In genomic region chr17:81713556-81714411, GRCh38 we compare ENCODE assay signal across 1 cellular context.
TF ChIP-seq lines count a peak whose summit lies in the region.

No MANE protein-coding gene starts in this region.

TF ChIP-seq in K562, 482 proteins besides CTCF, POLR2A, EP300 and RAD21 (continued from another document and continues in another):
- no peak for TF ChIP-seq KLF13 (tag; IDR thresholded peaks at IDR 0.05; ENCODE audit: borderline replicate concordance, low read depth)
- TF ChIP-seq ETS1 (conservative IDR thresholded peaks at IDR 0.05; ENCODE audit: control insufficient read depth, low read depth, low read length): peak; percentile 72
- peak; percentile 23; the same call in 1 of the 2 replicates for TF ChIP-seq RBFOX2 (IDR thresholded peaks at IDR 0.05; ENCODE audit: low read depth, low read length)
- TF ChIP-seq ZNF778 (CRISPR knock-in tag; IDR thresholded peaks at IDR 0.05): no peak
- peak; percentile 84 for TF ChIP-seq ZNF263 (CRISPR knock-in tag; IDR thresholded peaks at IDR 0.05; ENCODE audit: borderline replicate concordance)
- TF ChIP-seq NKRF (IDR thresholded peaks at IDR 0.05; ENCODE audit: borderline replicate concordance): 0 out of 2 replicates have a peak, but pooled peaks have one; percentile 40
- TF ChIP-seq ZFP30 (CRISPR knock-in tag; IDR thresholded peaks at IDR 0.05; ENCODE audit: borderline replicate concordance): no peak
- TF ChIP-seq ADNP (tag; IDR thresholded peaks at IDR 0.05): no peak
- no peak for TF ChIP-seq MEF2A (IDR thresholded peaks at IDR 0.05; ENCODE audit: control insufficient read depth, low read depth, low read length)
- no peak for TF ChIP-seq CREB3L1 (IDR thresholded peaks at IDR 0.05; ENCODE audit: borderline replicate concordance, low read depth)
- TF ChIP-seq CLOCK (CRISPR knock-in tag; IDR thresholded peaks at IDR 0.05; ENCODE audit: borderline replicate concordance): no peak
- no peak for TF ChIP-seq PREB (CRISPR knock-in tag; IDR thresholded peaks at IDR 0.05)
- TF ChIP-seq NR2C1 (IDR thresholded peaks at IDR 0.05): peak; percentile 68; the same call in 1 of the 2 replicates
- TF ChIP-seq NR2C1 (tag; IDR thresholded peaks at IDR 0.05): no peak; the same call in 1 of the 2 replicates
- TF ChIP-seq ZNF398 (CRISPR knock-in tag; IDR thresholded peaks at IDR 0.05): no peak
- TF ChIP-seq HLTF (IDR thresholded peaks at IDR 0.05): no peak
- TF ChIP-seq HCFC1 (IDR thresholded peaks at IDR 0.05; ENCODE audit: low read depth, low read length): no peak
- TF ChIP-seq ZNF740 (CRISPR knock-in tag; IDR thresholded peaks at IDR 0.05): no peak
- no peak for TF ChIP-seq ZNF740 (tag; IDR thresholded peaks at IDR 0.05)
- no peak for TF ChIP-seq NEUROD1 (IDR thresholded peaks at IDR 0.05; ENCODE audit: borderline replicate concordance, low read depth, low read length, partially characterized antibody)
- TF ChIP-seq ARID4B (CRISPR knock-in tag; IDR thresholded peaks at IDR 0.05): no peak; the same call in none of the 2 replicates
- TF ChIP-seq ZNF354B (CRISPR knock-in tag; IDR thresholded peaks at IDR 0.05): no peak
- no peak for TF ChIP-seq ZNF699 (CRISPR knock-in tag; IDR thresholded peaks at IDR 0.05; ENCODE audit: insufficient replicate concordance)
- no peak for TF ChIP-seq KDM1A (IDR thresholded peaks at IDR 0.05)
- TF ChIP-seq TAL1 (IDR thresholded peaks at IDR 0.05): no peak
- TF ChIP-seq ZNF695 (CRISPR knock-in tag; IDR thresholded peaks at IDR 0.05): no peak
- TF ChIP-seq MAZ (CRISPR knock-in tag; conservative IDR thresholded peaks at IDR 0.05 in 1 of 2, IDR thresholded peaks at IDR 0.05 in 1 of 2): no peak
- TF ChIP-seq ZNF609 (CRISPR knock-in tag; IDR thresholded peaks at IDR 0.05; ENCODE audit: borderline replicate concordance): no peak
- TF ChIP-seq FOXA1 (IDR thresholded peaks at IDR 0.05; ENCODE audit: borderline replicate concordance): no peak
- peak; percentile 46 for TF ChIP-seq VEZF1 (CRISPR knock-in tag; IDR thresholded peaks at IDR 0.05)
